Comparison of ENCODE assay signal across 16 cellular contexts in the genomic region with DNA sequence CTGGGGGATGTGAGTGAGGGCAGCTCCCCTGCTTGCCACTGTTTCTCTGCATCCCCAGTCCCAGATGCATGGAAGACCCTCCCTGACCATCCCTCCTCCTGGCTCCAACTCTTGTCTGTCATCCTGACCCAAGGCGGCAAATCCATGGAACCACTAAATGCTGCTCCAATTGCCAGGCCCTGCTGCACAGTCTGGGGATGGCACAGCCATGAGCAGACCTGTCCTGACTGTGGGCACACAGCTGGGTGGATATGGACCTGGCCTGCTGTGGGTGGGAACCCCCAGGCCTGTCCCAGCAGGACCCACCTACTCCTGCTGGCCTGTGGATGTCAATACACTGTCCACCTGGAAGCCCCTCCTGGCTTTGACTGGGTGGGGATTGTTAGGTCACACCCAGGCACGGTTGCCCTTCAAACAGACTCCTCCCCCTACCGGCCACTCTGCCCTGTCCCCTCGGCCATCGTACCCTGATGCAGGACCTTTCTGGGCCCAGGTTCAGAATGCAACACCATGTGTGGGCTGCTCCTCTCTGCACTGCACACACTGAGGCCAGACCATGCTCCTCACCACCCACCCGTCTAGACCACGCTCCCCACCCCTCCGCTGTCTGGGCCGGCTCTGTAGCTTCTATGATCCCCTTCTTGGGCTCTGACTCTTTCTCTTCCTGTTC. TPM values are rescaled to one million over a fixed set of nuclear protein-coding genes. Genes with fewer than 3 reads are reported as not detected.
DNase-seq lines count a peak whose midpoint lies in the region; ATAC-seq, FAIRE-seq and TF ChIP-seq lines count a peak whose summit lies in the region.
"Had no signal": no experiment of that assay in that cellular context is flagged by ENCODE, and none has a peak within 500 bp of the region (broad histone marks: within the 10 kb centered on the region; RNA-seq: fewer than 3 reads in every experiment).

No MANE protein-coding gene starts in this region.

- peaks cover 61% of the 10 kb centered on the region for H3K4me1 Mint-ChIP-seq in CD4-positive, alpha-beta T cell (ENCODE audit: low read depth)
- H3K4me1 Mint-ChIP-seq in activated T-helper 17 cell treated with anti-CD3 and anti-CD28 coated beads, Interleukin-2, amount 50 U/mL, for 72 hours, result peaks cover 31% of the 10 kb centered on the region
- H3K4me1 Mint-ChIP-seq in naive thymus-derived CD8-positive, alpha-beta T cell, result peaks cover 44 to 72% (median 66%) of the 10 kb centered on the region in 4 donors

- WGBS in A549 (ENCODE audit: missing lambda C conversion rate), result 92% methylated on average over 9 of the region's 9 CpGs

- TF ChIP-seq EP300 in A549 (IDR thresholded peaks at IDR 0.05), result no peak

- no peaks in the 10 kb centered on the region for H3K4me1 ChIP-seq in A549

- no peak for TF ChIP-seq CTCF in A549 (IDR thresholded peaks at IDR 0.05)
- no peak for TF ChIP-seq CTCF in CD4-positive, alpha-beta T cell (IDR thresholded peaks at IDR 0.05)

- peaks cover 66% of the 10 kb centered on the region for H3K36me3 Mint-ChIP-seq in CD4-positive, alpha-beta T cell (ENCODE audit: low read depth)
- peaks cover 44% of the 10 kb centered on the region for H3K36me3 Mint-ChIP-seq in activated T-helper 17 cell treated with anti-CD3 and anti-CD28 coated beads, Interleukin-2, amount 50 U/mL, for 72 hours (ENCODE audit: low read depth)
- H3K36me3 Mint-ChIP-seq in naive thymus-derived CD8-positive, alpha-beta T cell, result peaks cover 7 to 46% (median 16%) of the 10 kb centered on the region in 3 donors

- CTCF ChIA-PET in A549 (lab: Yijun Ruan, JAX), result interaction anchor here (1.2 kb wide), 1 partner anchor 265 kb away, joined by 3 read pairs; no protein-coding TSS in a partner anchor
- CTCF ChIA-PET in CD4-positive, alpha-beta T cell (lab: Charles Lee), result no interaction called here

- POLR2A ChIA-PET in A549 (lab: Yijun Ruan, JAX), result no interaction called here
- POLR2A ChIA-PET in CD4-positive, alpha-beta T cell (lab: Charles Lee), result interaction anchor here (1.0 kb wide), 1 partner anchor 11 kb away, joined by 3 read pairs; no protein-coding TSS in a partner anchor
- POLR2A ChIA-PET in naive thymus-derived CD8-positive, alpha-beta T cell (lab: Charles Lee), result no interaction called here

- no peaks in the 10 kb centered on the region for H3K9me3 Mint-ChIP-seq in CD4-positive, alpha-beta T cell
- no peaks in the 10 kb centered on the region for H3K9me3 Mint-ChIP-seq in activated T-helper 17 cell treated with anti-CD3 and anti-CD28 coated beads, Interleukin-2, amount 50 U/mL, for 72 hours
- peaks cover 0 to 3% (median 0%) of the 10 kb centered on the region in 9 donors for H3K9me3 Mint-ChIP-seq in naive thymus-derived CD8-positive, alpha-beta T cell
- H3K9me3 Mint-ChIP-seq: activated T-helper 2 cell treated with anti-CD3 and anti-CD28 coated beads, Interferon-gamma antibody, Interleukin-2, Interleukin-4, amounts not matched to agents 10 μg/mL and 5 μg/mL and 100 μg/mL, durations not matched to agents 14 hours and 24 hours and 36 hours had no signal

- no peak for TF ChIP-seq POLR2A in A549 (IDR thresholded peaks at IDR 0.05; ENCODE audit: low read length)

- H3K27me3 ChIP-seq in CD4-positive, alpha-beta T cell (ENCODE audit: control insufficient read depth, insufficient read depth, low read length), result no peaks in the 10 kb centered on the region
- H3K27me3 ChIP-seq: BLaER1 had no signal

- H3K4me3 Mint-ChIP-seq in CD4-positive, alpha-beta T cell, result peak overlapping the region; percentile 2
- no peak overlapping the region for H3K4me3 Mint-ChIP-seq in activated T-helper 17 cell treated with anti-CD3 and anti-CD28 coated beads, Interleukin-2, amount 50 U/mL, for 72 hours
- H3K4me3 Mint-ChIP-seq in naive thymus-derived CD8-positive, alpha-beta T cell, result peak overlapping the region in 9 of 10 donors; percentile 7 to 77 (median 45)

- no peak overlapping the region for H3K4me2 ChIP-seq in A549
- H3K4me2 ChIP-seq: BLaER1 had no signal

- H3K27me3 Mint-ChIP-seq in CD4-positive, alpha-beta T cell, result no peaks in the 10 kb centered on the region
- H3K27me3 Mint-ChIP-seq in activated T-helper 17 cell treated with anti-CD3 and anti-CD28 coated beads, Interleukin-2, amount 50 U/mL, for 72 hours, result no peaks in the 10 kb centered on the region
- no peaks in the 10 kb centered on the region for H3K27me3 Mint-ChIP-seq in naive thymus-derived CD8-positive, alpha-beta T cell

- peak overlapping the region; percentile 76 for H3K27ac Mint-ChIP-seq in CD4-positive, alpha-beta T cell
- H3K27ac Mint-ChIP-seq in activated T-helper 17 cell treated with anti-CD3 and anti-CD28 coated beads, Interleukin-2, amount 50 U/mL, for 72 hours, result peak overlapping the region; percentile 73
- peak overlapping the region in 9 of 10 donors; percentile 14 to 84 (median 72) for H3K27ac Mint-ChIP-seq in naive thymus-derived CD8-positive, alpha-beta T cell
- H3K27ac Mint-ChIP-seq: activated T-helper 2 cell treated with anti-CD3 and anti-CD28 coated beads, Interferon-gamma antibody, Interleukin-2, Interleukin-4, amounts not matched to agents 10 μg/mL and 5 μg/mL and 100 μg/mL, durations not matched to agents 14 hours and 24 hours and 36 hours had no signal

- no peak for TF ChIP-seq RAD21 in A549 (conservative IDR thresholded peaks at IDR 0.05 in 1 of 2, IDR thresholded peaks at IDR 0.05 in 1 of 2)

- H3K9me3 ChIP-seq in A549, result no peaks in the 10 kb centered on the region
- no peaks in the 10 kb centered on the region for H3K9me3 ChIP-seq in CD4-positive, alpha-beta T cell (ENCODE audit: control insufficient read depth, low read length)
- H3K9me3 ChIP-seq: BLaER1 had no signal

- peak; percentile 23 to 26; a peak in 3 of 6 replicates for ATAC-seq in A549
- ATAC-seq in CD4-positive, alpha-beta T cell (ENCODE audit: poor library complexity), result no peak
- no peak for ATAC-seq in activated T-helper 17 cell treated with anti-CD3 and anti-CD28 coated beads, Interleukin-2, amount 50 U/mL, for 72 hours (replicated peaks)
- ATAC-seq in naive thymus-derived CD8-positive, alpha-beta T cell, result no peak
- ATAC-seq: SK-N-SH treated with all-trans-retinoic acid at 6 μM for 48 hours had no signal

- no peak overlapping the region for H3K4me3 ChIP-seq in A549
- H3K4me3 ChIP-seq: BLaER1 had no signal

- no peak overlapping the region for H3K27ac ChIP-seq in A549
- no peak overlapping the region for H3K27ac ChIP-seq in CD4-positive, alpha-beta T cell (ENCODE audit: low read depth, low read length)
- H3K27ac ChIP-seq: BLaER1 had no signal

- FAIRE-seq in A549 (lab: Jason Lieb, UNC), result no peak
- FAIRE-seq: bronchial epithelial cell, frontal cortex had no signal

- intact Hi-C loops in CD4-positive, alpha-beta T cell (cut with DNase I, micrococcal nuclease), result loop anchor here in 1 of 2 experiments (10.0 kb wide), 1 partner anchor 53 kb away; the partner anchor contains the start of gene INPP5D

- DNase-seq in A549 (ENCODE audit: low read depth in 1 of 2, low spot score in 1 of 2) (no peak), EL (no peak), AG08395 (ENCODE audit: low spot score) (no peak), activated gamma-delta T cell (lab: John Stamatoyannopoulos, UW) (no peak)
- DNase-seq in CD4-positive, alpha-beta T cell, result no peak
- no peak for DNase-seq in naive thymus-derived CD8-positive, alpha-beta T cell
- DNase-seq: mesendoderm, NCI-H146, NCI-H446 had no signal

TF ChIP-seq in A549, 52 proteins besides CTCF, POLR2A, EP300 and RAD21:
- TF ChIP-seq, protein P1, sequence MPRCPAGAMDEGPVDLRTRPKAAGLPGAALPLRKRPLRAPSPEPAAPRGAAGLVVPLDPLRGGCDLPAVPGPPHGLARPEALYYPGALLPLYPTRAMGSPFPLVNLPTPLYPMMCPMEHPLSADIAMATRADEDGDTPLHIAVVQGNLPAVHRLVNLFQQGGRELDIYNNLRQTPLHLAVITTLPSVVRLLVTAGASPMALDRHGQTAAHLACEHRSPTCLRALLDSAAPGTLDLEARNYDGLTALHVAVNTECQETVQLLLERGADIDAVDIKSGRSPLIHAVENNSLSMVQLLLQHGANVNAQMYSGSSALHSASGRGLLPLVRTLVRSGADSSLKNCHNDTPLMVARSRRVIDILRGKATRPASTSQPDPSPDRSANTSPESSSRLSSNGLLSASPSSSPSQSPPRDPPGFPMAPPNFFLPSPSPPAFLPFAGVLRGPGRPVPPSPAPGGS (IDR thresholded peaks at IDR 0.05), result no peak
- TF ChIP-seq CBX8 (IDR thresholded peaks at IDR 0.05), result no peak
- TF ChIP-seq RARB (CRISPR knock-in tag; IDR thresholded peaks at IDR 0.05), result no peak
- TF ChIP-seq NR3C1 (IDR thresholded peaks at IDR 0.05), result no peak
- TF ChIP-seq RFX5 (IDR thresholded peaks at IDR 0.05), result no peak
- TF ChIP-seq FOSL2 (IDR thresholded peaks at IDR 0.05), result no peak
- TF ChIP-seq FOSL2 (CRISPR knock-in tag; IDR thresholded peaks at IDR 0.05), result no peak
- TF ChIP-seq HES2 (IDR thresholded peaks at IDR 0.05), result no peak
- TF ChIP-seq BHLHE40 (IDR thresholded peaks at IDR 0.05; ENCODE audit: low read depth, low read length), result no peak
- no peak for TF ChIP-seq FOXS1 (CRISPR knock-in tag; IDR thresholded peaks at IDR 0.05)
- no peak for TF ChIP-seq RNF2 (IDR thresholded peaks at IDR 0.05; ENCODE audit: borderline replicate concordance, low read depth)
- TF ChIP-seq TFCP2L1 (CRISPR knock-in tag; IDR thresholded peaks at IDR 0.05), result no peak

RNA-seq across cellular contexts. Expression of gene INPP5D, which starts 57.8 kb away (rescaled TPM):
- polyA plus RNA-seq in A549 (2011; rRNA removed) (0.26 and 1.1 TPM in 2 replicates), A549 (2017; fragmentation: RNase III; extraction: RNeasy Plus Mini Kit Qiagen cat#74134 plus additional on column Dnase treatment) (0.49 to 0.57 TPM (median 0.53 TPM) in 3 replicates)
- polyA plus RNA-seq in A549 (2012; cell fraction: cytosol; rRNA removed), result 0.12 and 0.13 TPM in 2 replicates
- 0.30 and 0.62 TPM in 2 replicates for polyA plus RNA-seq in A549 (2012; cell fraction: nucleus; rRNA removed)
- 0.33 and 1.1 TPM in 2 replicates for polyA minus RNA-seq in A549 (2011; rRNA and poly(A)+ RNA removed)
- total RNA-seq in CD4-positive, alpha-beta T cell, result 100 to 1,000 TPM; 141 to 154 TPM
- 10 to 100 TPM; 81.6 to 89.8 TPM for total RNA-seq in activated T-helper 17 cell treated with anti-CD3 and anti-CD28 coated beads, Interleukin-2, amount 50 U/mL, for 72 hours
- total RNA-seq in naive thymus-derived CD8-positive, alpha-beta T cell, result 100 to 1,000 TPM; 123 to 124 TPM
- polyA plus RNA-seq in naive thymus-derived CD8-positive, alpha-beta T cell, result 10 to 100 TPM; 36.4 to 88.3 (median 44.7) TPM
- total RNA-seq: Daoy had no signal

Comparison
In these comparisons a context has a peak if more than half of its experiments do, and no peak if none do; other contexts are left out.
1. ATAC-seq: peak in A549 (2 of 2); none in CD4-positive, alpha-beta T cell (single experiment), activated T-helper 17 cell treated with anti-CD3 and anti-CD28 coated beads, Interleukin-2, amount 50 U/mL, for 72 hours (single experiment) and naive thymus-derived CD8-positive, alpha-beta T cell (0 of 2).
2. Peak in every context shown above with its lines, with median percentiles within 50 percentile points of each other: H3K27ac Mint-ChIP-seq.